Comparison of ENCODE assay signal across 1 cellular context in the genomic region with DNA sequence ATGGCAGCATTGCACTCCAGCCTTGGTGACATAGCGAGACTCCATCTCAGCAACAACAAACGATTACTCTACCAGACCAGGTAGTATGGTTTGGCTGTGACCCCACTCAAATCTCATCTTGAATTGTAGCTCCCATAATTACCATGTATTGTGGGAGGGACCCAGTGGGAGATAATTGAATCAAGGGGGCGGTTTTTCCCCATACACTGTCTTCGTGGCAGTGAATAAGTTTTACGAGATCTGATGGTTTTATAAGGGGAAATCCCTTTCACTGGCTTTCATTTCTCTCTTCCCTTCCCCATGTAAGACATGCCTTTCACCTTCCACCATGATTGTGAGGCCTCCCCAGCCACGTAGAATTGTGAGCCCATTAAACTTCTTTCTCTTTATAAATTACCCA.
TF ChIP-seq lines count a peak whose summit lies in the region.

No MANE protein-coding gene starts in this region.

TF ChIP-seq in GM12878, 131 proteins besides CTCF, POLR2A, EP300 and RAD21 (continued from another document):
- TF ChIP-seq, protein P1, sequence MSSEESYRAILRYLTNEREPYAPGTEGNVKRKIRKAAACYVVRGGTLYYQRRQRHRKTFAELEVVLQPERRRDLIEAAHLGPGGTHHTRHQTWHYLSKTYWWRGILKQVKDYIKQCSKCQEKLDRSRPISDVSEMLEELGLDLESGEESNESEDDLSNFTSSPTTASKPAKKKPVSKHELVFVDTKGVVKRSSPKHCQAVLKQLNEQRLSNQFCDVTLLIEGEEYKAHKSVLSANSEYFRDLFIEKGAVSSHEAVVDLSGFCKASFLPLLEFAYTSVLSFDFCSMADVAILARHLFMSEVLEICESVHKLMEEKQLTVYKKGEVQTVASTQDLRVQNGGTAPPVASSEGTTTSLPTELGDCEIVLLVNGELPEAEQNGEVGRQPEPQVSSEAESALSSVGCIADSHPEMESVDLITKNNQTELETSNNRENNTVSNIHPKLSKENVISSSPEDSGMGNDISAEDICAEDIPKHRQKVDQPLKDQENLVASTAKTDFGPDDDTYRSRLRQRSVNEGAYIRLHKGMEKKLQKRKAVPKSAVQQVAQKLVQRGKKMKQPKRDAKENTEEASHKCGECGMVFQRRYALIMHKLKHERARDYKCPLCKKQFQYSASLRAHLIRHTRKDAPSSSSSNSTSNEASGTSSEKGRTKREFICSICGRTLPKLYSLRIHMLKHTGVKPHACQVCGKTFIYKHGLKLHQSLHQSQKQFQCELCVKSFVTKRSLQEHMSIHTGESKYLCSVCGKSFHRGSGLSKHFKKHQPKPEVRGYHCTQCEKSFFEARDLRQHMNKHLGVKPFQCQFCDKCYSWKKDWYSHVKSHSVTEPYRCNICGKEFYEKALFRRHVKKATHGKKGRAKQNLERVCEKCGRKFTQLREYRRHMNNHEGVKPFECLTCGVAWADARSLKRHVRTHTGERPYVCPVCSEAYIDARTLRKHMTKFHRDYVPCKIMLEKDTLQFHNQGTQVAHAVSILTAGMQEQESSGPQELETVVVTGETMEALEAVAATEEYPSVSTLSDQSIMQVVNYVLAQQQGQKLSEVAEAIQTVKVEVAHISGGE (CRISPR knock-in tag; IDR thresholded peaks at IDR 0.05), result no peak
